ENCODE assay signal across 1 cellular context in the genomic region with DNA sequence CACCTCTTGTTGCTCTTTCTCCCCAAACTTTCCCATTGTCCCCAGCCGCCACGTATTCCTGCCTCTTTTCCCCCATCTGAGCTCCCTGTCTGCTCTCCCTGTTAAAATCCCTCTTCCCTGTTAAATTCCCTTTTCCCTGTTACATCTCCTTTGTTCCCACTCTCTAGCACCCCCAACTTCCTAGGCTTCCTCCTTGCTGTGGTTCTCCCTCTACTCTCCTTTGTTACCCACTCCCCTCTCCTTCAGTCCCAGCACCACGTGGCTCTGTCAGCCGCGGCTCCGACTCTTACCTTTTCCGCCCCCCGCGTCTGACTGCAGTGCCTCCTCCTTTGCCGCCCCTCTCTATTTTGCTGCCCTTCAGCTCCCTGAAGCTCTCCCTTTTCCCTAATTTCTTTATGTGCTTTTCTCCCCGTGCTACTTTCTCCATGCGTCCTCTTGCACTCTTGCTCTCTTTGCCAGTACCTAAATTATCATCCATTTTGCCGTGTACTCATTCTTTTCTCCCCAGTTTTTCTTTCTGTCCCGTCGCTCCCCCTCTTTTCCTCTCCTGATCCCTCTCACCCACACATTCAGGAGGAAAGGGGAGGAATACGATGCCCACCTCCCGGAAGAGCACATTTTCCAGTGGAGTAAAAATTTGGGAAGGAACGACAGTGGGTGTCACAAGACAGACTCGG.
A peak's percentile ranks its signal among the peaks of the same experiment; 100 is the strongest.
TF ChIP-seq lines count a peak whose summit lies in the region.

No MANE protein-coding gene starts in this region.

TF ChIP-seq in K562, 482 proteins besides CTCF, POLR2A, EP300 and RAD21 (continued from another document and continues in another):
- TF ChIP-seq, protein P1, sequence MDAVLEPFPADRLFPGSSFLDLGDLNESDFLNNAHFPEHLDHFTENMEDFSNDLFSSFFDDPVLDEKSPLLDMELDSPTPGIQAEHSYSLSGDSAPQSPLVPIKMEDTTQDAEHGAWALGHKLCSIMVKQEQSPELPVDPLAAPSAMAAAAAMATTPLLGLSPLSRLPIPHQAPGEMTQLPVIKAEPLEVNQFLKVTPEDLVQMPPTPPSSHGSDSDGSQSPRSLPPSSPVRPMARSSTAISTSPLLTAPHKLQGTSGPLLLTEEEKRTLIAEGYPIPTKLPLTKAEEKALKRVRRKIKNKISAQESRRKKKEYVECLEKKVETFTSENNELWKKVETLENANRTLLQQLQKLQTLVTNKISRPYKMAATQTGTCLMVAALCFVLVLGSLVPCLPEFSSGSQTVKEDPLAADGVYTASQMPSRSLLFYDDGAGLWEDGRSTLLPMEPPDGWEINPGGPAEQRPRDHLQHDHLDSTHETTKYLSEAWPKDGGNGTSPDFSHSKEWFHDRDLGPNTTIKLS (IDR thresholded peaks at IDR 0.05; ENCODE audit: borderline replicate concordance, low read depth): no peak
- TF ChIP-seq NCOA2 (IDR thresholded peaks at IDR 0.05; ENCODE audit: partially characterized antibody in 2 of 2) (no peak), SAP30 (IDR thresholded peaks at IDR 0.05; ENCODE audit: borderline replicate concordance, insufficient read depth, low read depth, low read length, poor library complexity, severe bottlenecking) (peak; percentile 54), TSC22D4 (tag; IDR thresholded peaks at IDR 0.05) (no peak), KDM4B (IDR thresholded peaks at IDR 0.05; ENCODE audit: borderline replicate concordance in 2 of 2, low read depth in 1 of 2) (no peak), RBM39 (optimal IDR thresholded peaks at IDR 0.05; ENCODE audit: low read depth, low read length) (peak; percentile 5), SMARCE1 (IDR thresholded peaks at IDR 0.05) (0 out of 2 replicates have a peak, but pooled peaks have one; percentile 17), POLR2G (IDR thresholded peaks at IDR 0.05; ENCODE audit: low read depth, low read length) (no peak), CXXC5 (CRISPR knock-in tag; IDR thresholded peaks at IDR 0.05) (no peak), ZNF239 (CRISPR knock-in tag; IDR thresholded peaks at IDR 0.05) (no peak), FOXK1 (CRISPR knock-in tag; IDR thresholded peaks at IDR 0.05; ENCODE audit: borderline replicate concordance) (0 out of 2 replicates have a peak, but pooled peaks have one; percentile 56), ELF4 (CRISPR knock-in tag; IDR thresholded peaks at IDR 0.05) (peak; percentile 71; the same call in 1 of the 2 replicates), DIDO1 (tag; IDR thresholded peaks at IDR 0.05; ENCODE audit: low read depth) (0 out of 2 replicates have a peak, but pooled peaks have one; percentile 19), PCBP2 (IDR thresholded peaks at IDR 0.05; ENCODE audit: low read depth, low read length, poor library complexity, severe bottlenecking) (no peak), MYC (IDR thresholded peaks at IDR 0.05; ENCODE audit: low read depth, low read length) (peak; percentile 86), MYC (CRISPR knock-in tag; IDR thresholded peaks at IDR 0.05; ENCODE audit: borderline replicate concordance, low read depth) (no peak), NFE2L1 (tag; IDR thresholded peaks at IDR 0.05; ENCODE audit: borderline replicate concordance, low read depth) (no peak), RNF2 (IDR thresholded peaks at IDR 0.05) (no peak), GTF2A2 (tag; IDR thresholded peaks at IDR 0.05) (no peak), PRPF4 (IDR thresholded peaks at IDR 0.05; ENCODE audit: insufficient read depth, low read depth, low read length, poor library complexity, severe bottlenecking) (no peak), GTF2F1 (IDR thresholded peaks at IDR 0.05; ENCODE audit: low read depth, low read length) (no peak), TGIF2 (CRISPR knock-in tag; IDR thresholded peaks at IDR 0.05) (no peak), ASH1L (IDR thresholded peaks at IDR 0.05; ENCODE audit: borderline replicate concordance, low read depth, partially characterized antibody) (peak; percentile 10), GATAD2A (IDR thresholded peaks at IDR 0.05) (no peak), FOXP1 (CRISPR knock-in tag; IDR thresholded peaks at IDR 0.05) (0 out of 2 replicates have a peak, but pooled peaks have one; percentile 61), ZBTB7A (IDR thresholded peaks at IDR 0.05; ENCODE audit: borderline replicate concordance, control insufficient read depth, low read depth, low read length) (peak; percentile 23; the same call in 1 of the 2 replicates), ZNF589 (CRISPR knock-in tag; IDR thresholded peaks at IDR 0.05; ENCODE audit: low read depth) (no peak), MBD2 (IDR thresholded peaks at IDR 0.05; ENCODE audit: borderline replicate concordance, low read depth) (peak; percentile 16; the same call in 1 of the 2 replicates), ARNT (IDR thresholded peaks at IDR 0.05) (no peak), POLR2H (tag; IDR thresholded peaks at IDR 0.05; ENCODE audit: low read depth) (no peak), ZNF217 (CRISPR knock-in tag; IDR thresholded peaks at IDR 0.05) (no peak), ZNF253 (CRISPR knock-in tag; conservative IDR thresholded peaks at IDR 0.05) (no peak), LARP7 (IDR thresholded peaks at IDR 0.05) (0 out of 2 replicates have a peak, but pooled peaks have one; percentile 43), DDX20 (tag; IDR thresholded peaks at IDR 0.05; ENCODE audit: low read depth) (no peak), HDAC1 (IDR thresholded peaks at IDR 0.05) (peak; percentile 27 to 94; a peak in 3 of 4 replicates)
- TF ChIP-seq, protein P2, sequence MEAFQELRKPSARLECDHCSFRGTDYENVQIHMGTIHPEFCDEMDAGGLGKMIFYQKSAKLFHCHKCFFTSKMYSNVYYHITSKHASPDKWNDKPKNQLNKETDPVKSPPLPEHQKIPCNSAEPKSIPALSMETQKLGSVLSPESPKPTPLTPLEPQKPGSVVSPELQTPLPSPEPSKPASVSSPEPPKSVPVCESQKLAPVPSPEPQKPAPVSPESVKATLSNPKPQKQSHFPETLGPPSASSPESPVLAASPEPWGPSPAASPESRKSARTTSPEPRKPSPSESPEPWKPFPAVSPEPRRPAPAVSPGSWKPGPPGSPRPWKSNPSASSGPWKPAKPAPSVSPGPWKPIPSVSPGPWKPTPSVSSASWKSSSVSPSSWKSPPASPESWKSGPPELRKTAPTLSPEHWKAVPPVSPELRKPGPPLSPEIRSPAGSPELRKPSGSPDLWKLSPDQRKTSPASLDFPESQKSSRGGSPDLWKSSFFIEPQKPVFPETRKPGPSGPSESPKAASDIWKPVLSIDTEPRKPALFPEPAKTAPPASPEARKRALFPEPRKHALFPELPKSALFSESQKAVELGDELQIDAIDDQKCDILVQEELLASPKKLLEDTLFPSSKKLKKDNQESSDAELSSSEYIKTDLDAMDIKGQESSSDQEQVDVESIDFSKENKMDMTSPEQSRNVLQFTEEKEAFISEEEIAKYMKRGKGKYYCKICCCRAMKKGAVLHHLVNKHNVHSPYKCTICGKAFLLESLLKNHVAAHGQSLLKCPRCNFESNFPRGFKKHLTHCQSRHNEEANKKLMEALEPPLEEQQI (IDR thresholded peaks at IDR 0.05): no peak
- TF ChIP-seq, protein P3, sequence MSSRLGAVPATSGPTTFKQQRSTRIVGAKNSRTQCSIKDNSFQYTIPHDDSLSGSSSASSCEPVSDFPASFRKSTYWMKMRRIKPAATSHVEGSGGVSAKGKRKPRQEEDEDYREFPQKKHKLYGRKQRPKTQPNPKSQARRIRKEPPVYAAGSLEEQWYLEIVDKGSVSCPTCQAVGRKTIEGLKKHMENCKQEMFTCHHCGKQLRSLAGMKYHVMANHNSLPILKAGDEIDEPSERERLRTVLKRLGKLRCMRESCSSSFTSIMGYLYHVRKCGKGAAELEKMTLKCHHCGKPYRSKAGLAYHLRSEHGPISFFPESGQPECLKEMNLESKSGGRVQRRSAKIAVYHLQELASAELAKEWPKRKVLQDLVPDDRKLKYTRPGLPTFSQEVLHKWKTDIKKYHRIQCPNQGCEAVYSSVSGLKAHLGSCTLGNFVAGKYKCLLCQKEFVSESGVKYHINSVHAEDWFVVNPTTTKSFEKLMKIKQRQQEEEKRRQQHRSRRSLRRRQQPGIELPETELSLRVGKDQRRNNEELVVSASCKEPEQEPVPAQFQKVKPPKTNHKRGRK (tag; IDR thresholded peaks at IDR 0.05): peak; percentile 53
- TF ChIP-seq, protein P4, sequence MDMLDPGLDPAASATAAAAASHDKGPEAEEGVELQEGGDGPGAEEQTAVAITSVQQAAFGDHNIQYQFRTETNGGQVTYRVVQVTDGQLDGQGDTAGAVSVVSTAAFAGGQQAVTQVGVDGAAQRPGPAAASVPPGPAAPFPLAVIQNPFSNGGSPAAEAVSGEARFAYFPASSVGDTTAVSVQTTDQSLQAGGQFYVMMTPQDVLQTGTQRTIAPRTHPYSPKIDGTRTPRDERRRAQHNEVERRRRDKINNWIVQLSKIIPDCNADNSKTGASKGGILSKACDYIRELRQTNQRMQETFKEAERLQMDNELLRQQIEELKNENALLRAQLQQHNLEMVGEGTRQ (CRISPR knock-in tag; IDR thresholded peaks at IDR 0.05): peak; percentile 68
- TF ChIP-seq, protein P5, sequence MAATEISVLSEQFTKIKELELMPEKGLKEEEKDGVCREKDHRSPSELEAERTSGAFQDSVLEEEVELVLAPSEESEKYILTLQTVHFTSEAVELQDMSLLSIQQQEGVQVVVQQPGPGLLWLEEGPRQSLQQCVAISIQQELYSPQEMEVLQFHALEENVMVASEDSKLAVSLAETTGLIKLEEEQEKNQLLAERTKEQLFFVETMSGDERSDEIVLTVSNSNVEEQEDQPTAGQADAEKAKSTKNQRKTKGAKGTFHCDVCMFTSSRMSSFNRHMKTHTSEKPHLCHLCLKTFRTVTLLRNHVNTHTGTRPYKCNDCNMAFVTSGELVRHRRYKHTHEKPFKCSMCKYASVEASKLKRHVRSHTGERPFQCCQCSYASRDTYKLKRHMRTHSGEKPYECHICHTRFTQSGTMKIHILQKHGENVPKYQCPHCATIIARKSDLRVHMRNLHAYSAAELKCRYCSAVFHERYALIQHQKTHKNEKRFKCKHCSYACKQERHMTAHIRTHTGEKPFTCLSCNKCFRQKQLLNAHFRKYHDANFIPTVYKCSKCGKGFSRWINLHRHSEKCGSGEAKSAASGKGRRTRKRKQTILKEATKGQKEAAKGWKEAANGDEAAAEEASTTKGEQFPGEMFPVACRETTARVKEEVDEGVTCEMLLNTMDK (IDR thresholded peaks at IDR 0.05; ENCODE audit: borderline replicate concordance, insufficient read depth, low read depth, low read length, poor library complexity, severe bottlenecking): no peak
- TF ChIP-seq, protein P6, sequence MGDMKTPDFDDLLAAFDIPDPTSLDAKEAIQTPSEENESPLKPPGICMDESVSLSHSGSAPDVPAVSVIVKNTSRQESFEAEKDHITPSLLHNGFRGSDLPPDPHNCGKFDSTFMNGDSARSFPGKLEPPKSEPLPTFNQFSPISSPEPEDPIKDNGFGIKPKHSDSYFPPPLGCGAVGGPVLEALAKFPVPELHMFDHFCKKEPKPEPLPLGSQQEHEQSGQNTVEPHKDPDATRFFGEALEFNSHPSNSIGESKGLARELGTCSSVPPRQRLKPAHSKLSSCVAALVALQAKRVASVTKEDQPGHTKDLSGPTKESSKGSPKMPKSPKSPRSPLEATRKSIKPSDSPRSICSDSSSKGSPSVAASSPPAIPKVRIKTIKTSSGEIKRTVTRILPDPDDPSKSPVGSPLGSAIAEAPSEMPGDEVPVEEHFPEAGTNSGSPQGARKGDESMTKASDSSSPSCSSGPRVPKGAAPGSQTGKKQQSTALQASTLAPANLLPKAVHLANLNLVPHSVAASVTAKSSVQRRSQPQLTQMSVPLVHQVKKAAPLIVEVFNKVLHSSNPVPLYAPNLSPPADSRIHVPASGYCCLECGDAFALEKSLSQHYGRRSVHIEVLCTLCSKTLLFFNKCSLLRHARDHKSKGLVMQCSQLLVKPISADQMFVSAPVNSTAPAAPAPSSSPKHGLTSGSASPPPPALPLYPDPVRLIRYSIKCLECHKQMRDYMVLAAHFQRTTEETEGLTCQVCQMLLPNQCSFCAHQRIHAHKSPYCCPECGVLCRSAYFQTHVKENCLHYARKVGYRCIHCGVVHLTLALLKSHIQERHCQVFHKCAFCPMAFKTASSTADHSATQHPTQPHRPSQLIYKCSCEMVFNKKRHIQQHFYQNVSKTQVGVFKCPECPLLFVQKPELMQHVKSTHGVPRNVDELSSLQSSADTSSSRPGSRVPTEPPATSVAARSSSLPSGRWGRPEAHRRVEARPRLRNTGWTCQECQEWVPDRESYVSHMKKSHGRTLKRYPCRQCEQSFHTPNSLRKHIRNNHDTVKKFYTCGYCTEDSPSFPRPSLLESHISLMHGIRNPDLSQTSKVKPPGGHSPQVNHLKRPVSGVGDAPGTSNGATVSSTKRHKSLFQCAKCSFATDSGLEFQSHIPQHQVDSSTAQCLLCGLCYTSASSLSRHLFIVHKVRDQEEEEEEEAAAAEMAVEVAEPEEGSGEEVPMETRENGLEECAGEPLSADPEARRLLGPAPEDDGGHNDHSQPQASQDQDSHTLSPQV (IDR thresholded peaks at IDR 0.05): no peak
- TF ChIP-seq, protein P7, sequence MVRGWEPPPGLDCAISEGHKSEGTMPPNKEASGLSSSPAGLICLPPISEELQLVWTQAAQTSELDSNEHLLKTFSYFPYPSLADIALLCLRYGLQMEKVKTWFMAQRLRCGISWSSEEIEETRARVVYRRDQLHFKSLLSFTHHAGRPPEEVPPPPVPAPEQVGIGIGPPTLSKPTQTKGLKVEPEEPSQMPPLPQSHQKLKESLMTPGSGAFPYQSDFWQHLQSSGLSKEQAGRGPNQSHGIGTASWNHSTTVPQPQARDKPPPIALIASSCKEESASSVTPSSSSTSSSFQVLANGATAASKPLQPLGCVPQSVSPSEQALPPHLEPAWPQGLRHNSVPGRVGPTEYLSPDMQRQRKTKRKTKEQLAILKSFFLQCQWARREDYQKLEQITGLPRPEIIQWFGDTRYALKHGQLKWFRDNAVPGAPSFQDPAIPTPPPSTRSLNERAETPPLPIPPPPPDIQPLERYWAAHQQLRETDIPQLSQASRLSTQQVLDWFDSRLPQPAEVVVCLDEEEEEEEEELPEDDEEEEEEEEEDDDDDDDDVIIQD (CRISPR knock-in tag; IDR thresholded peaks at IDR 0.05): no peak
